ENCODE assay signal across 9 cellular contexts in the genomic region with DNA sequence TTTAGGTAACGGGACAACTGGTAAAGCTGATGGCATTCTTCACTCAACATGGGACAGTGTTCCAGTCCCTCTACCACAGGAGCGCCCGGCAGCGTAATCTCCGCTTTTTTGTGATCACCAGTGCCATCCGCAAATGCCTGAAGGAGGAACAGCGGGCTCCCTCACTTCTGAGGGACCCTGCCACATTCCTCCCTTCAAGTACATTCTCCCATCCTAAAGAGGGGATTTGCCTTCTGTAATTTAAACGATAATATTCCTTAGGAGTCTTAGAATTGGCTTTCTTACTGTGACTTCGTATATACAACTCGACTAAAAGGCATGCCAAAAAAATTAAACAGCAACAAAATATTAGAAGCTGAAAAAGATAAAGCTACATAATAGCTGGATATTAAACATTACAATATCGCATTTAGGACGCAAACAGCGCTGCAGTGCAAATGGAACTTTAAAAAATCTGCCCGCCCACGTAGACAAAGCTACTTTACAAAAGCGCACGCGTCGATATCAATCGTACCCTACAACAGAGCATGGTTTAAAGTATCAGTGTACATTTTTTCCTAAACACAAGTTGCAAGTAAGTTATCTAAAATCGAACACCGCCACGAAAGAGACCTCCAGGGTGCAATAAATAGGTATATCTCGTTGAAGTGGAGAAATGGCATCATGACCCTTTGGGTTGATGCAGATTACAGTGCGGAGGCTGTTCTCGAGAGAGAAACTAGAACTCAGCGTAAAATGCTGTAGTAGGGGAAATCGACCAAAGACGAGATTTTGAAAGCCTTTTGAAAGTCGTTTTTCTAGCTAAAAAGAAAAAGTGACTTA. TPM values are rescaled to one million over a fixed set of nuclear protein-coding genes. Genes with fewer than 3 reads are reported as not detected.
DNase-seq lines count a peak whose midpoint lies in the region; TF ChIP-seq lines count a peak whose summit lies in the region.
"Had no signal": no experiment of that assay in that cellular context is flagged by ENCODE, and none has a peak within 500 bp of the region (broad histone marks: within the 10 kb centered on the region; RNA-seq: fewer than 3 reads in every experiment).

No MANE protein-coding gene starts in this region.

- H3K4me3 ChIP-seq in HUES64 (ENCODE audit: low read length) (peak overlapping the region; percentile 82), ectodermal cell (ENCODE audit: insufficient read depth, low read depth, low read length) (peak overlapping the region; percentile 60)

- H3K27ac ChIP-seq in HUES64 (ENCODE audit: low read depth, low read length): no peak overlapping the region
- no peak overlapping the region for H3K27ac ChIP-seq in ectodermal cell (ENCODE audit: insufficient read depth, low read depth, low read length, poor library complexity, severe bottlenecking)
- no peak overlapping the region for H3K27ac ChIP-seq in caudate nucleus (ENCODE audit: low read depth, low read length)

- peak overlapping the region; percentile 88 for H3K9ac ChIP-seq in HUES64 (ENCODE audit: low read depth, low read length)

- peaks cover 35% of the 10 kb centered on the region for H3K27me3 ChIP-seq in HUES64 (ENCODE audit: insufficient read depth, low read length)
- peaks cover 43% of the 10 kb centered on the region for H3K27me3 ChIP-seq in ectodermal cell (ENCODE audit: control insufficient read depth, insufficient read depth, low read length, poor library complexity, severe bottlenecking)

- TF ChIP-seq CTCF in GM20000 (IDR thresholded peaks at IDR 0.05; ENCODE audit: extremely low read depth, missing control alignments): no peak

- peaks cover 26% of the 10 kb centered on the region for H3K4me1 ChIP-seq in HUES64 (ENCODE audit: insufficient read depth, low read length)
- H3K4me1 ChIP-seq in ectodermal cell (ENCODE audit: control insufficient read depth, insufficient read depth, low read length): no peaks in the 10 kb centered on the region

- H3K9me3 ChIP-seq in HUES64 (ENCODE audit: insufficient read depth, low read depth, low read length) (no peaks in the 10 kb centered on the region), ectodermal cell (ENCODE audit: control insufficient read depth, low read length) (no peaks in the 10 kb centered on the region)

- DNase-seq in GM20000 (ENCODE audit: low spot score): peak; percentile 31
- peak; percentile 16 for DNase-seq in myocyte (ENCODE audit: low read depth)
- no peak for DNase-seq in cerebellar nuclear complex (lab: John Stamatoyannopoulos, UW)
- no peak for DNase-seq in mesenteric fat pad (ENCODE audit: low spot score)
- no peak for DNase-seq in caudate nucleus (lab: John Stamatoyannopoulos, UW)
- DNase-seq in putamen (ENCODE audit: low spot score): no peak

- 3% methylated on average over 27 of the region's 30 CpGs for WGBS in HUES64
- 2% methylated on average over 26 to 28 of the region's 30 CpGs for WGBS in ectodermal cell, 2 experiments

- H3K36me3 ChIP-seq in HUES64 (ENCODE audit: insufficient read depth, low read length) (no peaks in the 10 kb centered on the region), ectodermal cell (ENCODE audit: control insufficient read depth, insufficient read depth, low read length) (no peaks in the 10 kb centered on the region)

RNA-seq across cellular contexts. Expression of a gene that starts 2.3 kb away (rescaled TPM):
- 44.1 TPM for polyA plus RNA-seq in HUES64 (2013, experiment 1 of 2)
- polyA plus RNA-seq in HUES64 (2013, experiment 2 of 2): 55.2 TPM
- polyA plus RNA-seq in ectodermal cell (2013, experiment 1 of 4): 63.0 TPM
- polyA plus RNA-seq in ectodermal cell (2013, experiment 2 of 4): 98.1 TPM
- polyA plus RNA-seq in ectodermal cell (2013, experiment 3 of 4): 57.3 TPM
- 70.7 TPM for polyA plus RNA-seq in ectodermal cell (2013, experiment 4 of 4)
- total RNA-seq in myocyte (0.99 and 2.1 TPM in 2 replicates), mesenteric fat pad (not detected)
- polyA plus RNA-seq in myocyte (2012): 0.84 TPM
- total RNA-seq: T-helper 1 cell treated with Interleukin-12 subunit alpha and Interleukin-12 subunit beta and Interleukin-4 antibody, amounts not matched to agents 30 ng/mL and 1 ng/mL, for 36 hours had no signal

RNA-seq across cellular contexts. Expression of a gene that starts 20.0 kb away (rescaled TPM):
- polyA plus RNA-seq in HUES64 (2013, experiment 1 of 2): 0.10 TPM
- 0.13 TPM for polyA plus RNA-seq in HUES64 (2013, experiment 2 of 2)
- 0.37 TPM for polyA plus RNA-seq in ectodermal cell (2013, experiment 1 of 4)
- polyA plus RNA-seq in ectodermal cell (2013, experiment 2 of 4): 0.39 TPM
- 0.32 TPM for polyA plus RNA-seq in ectodermal cell (2013, experiment 3 of 4)
- polyA plus RNA-seq in ectodermal cell (2013, experiment 4 of 4): 0.24 TPM
- 0.37 TPM in 1 of 2 replicates, not detected in the other for total RNA-seq in myocyte
- polyA plus RNA-seq in myocyte (2012): 0.03 TPM
- total RNA-seq in mesenteric fat pad: not detected
- total RNA-seq: T-helper 1 cell treated with Interleukin-12 subunit alpha and Interleukin-12 subunit beta and Interleukin-4 antibody, amounts not matched to agents 30 ng/mL and 1 ng/mL, for 36 hours had no signal

Comparison
In these comparisons a context has a peak if more than half of its experiments do, and no peak if none do; other contexts are left out.
1. DNase-seq: peak in GM20000 (single experiment) and myocyte (single experiment); none in cerebellar nuclear complex (0 of 2), mesenteric fat pad (single experiment), caudate nucleus (0 of 61) and putamen (single experiment).